10 cellular contexts compared by ENCODE assay signal in genomic region chr9:79581388-79581787, GRCh38. TPM values are rescaled to one million over a fixed set of nuclear protein-coding genes. Genes with fewer than 3 reads are reported as not detected.
DNase-seq lines count a peak whose midpoint lies in the region; ATAC-seq and TF ChIP-seq lines count a peak whose summit lies in the region.
"Had no signal": no experiment of that assay in that cellular context is flagged by ENCODE, and none has a peak within 500 bp of the region (broad histone marks: within the 10 kb centered on the region; RNA-seq: fewer than 3 reads in every experiment).

No MANE protein-coding gene starts in this region.

- peak overlapping the region; percentile 1; the same call in 1 of the 2 replicates for H2BK120ac ChIP-seq in IMR-90 (ENCODE audit: low read depth, low read length)

- H4K5ac ChIP-seq in IMR-90 (ENCODE audit: low read depth, low read length), result no peak overlapping the region

- no peak overlapping the region; the same call in 2 of the 3 replicates for H2BK15ac ChIP-seq in IMR-90 (ENCODE audit: low read depth, low read length)

- peak; percentile 2 for ATAC-seq in CD4-positive, alpha-beta T cell (ENCODE audit: poor library complexity)
- ATAC-seq in IMR-90 (ENCODE audit: low read depth) (peak; percentile 34), HG03175 (IDR thresholded peaks at IDR 0.05; ENCODE audit: unreplicated experiment) (no peak), GM18520 (IDR thresholded peaks at IDR 0.05; ENCODE audit: unreplicated experiment) (no peak)
- ATAC-seq in naive thymus-derived CD8-positive, alpha-beta T cell, result peak; percentile 3 to 10

- H3K4me2 ChIP-seq in IMR-90 (ENCODE audit: low read depth, low read length), result peak overlapping the region; percentile 46

- H4K8ac ChIP-seq in IMR-90 (ENCODE audit: low read depth in 2 of 2, low read length in 2 of 2), result peak overlapping the region in 1 of 2 experiments; percentile 42; a peak in 2 of 4 replicates

- in situ Hi-C loops in IMR-90 (cut with MboI; ENCODE audit: low sequenced_read_pairs), result no loop called here

- no peaks in the 10 kb centered on the region for H3K9me3 ChIP-seq in CD4-positive, alpha-beta T cell (ENCODE audit: control insufficient read depth, low read length)
- H3K9me3 ChIP-seq in IMR-90 (ENCODE audit: control insufficient read depth, insufficient read depth, low read length), result no peaks in the 10 kb centered on the region
- H3K9me3 ChIP-seq: tibial nerve had no signal

- dilution Hi-C loops in IMR-90 (cut with HindIII; ENCODE audit: low sequenced_read_pairs, unreplicated experiment), result no loop called here

- no peaks in the 10 kb centered on the region for H3K27me3 Mint-ChIP-seq in CD4-positive, alpha-beta T cell
- peaks cover 32% of the 10 kb centered on the region for H3K27me3 Mint-ChIP-seq in brain
- H3K27me3 Mint-ChIP-seq in naive thymus-derived CD8-positive, alpha-beta T cell, result no peaks in the 10 kb centered on the region

- no peaks in the 10 kb centered on the region for H3K9me3 Mint-ChIP-seq in CD4-positive, alpha-beta T cell
- H3K9me3 Mint-ChIP-seq in brain, result peaks cover 0 to 2% (median 0%) of the 10 kb centered on the region in 5 experiments
- H3K9me3 Mint-ChIP-seq in naive thymus-derived CD8-positive, alpha-beta T cell, result no peaks in the 10 kb centered on the region

- H3K4me3 Mint-ChIP-seq in CD4-positive, alpha-beta T cell, result peak overlapping the region; percentile 52
- peak overlapping the region in 3 of 5 experiments; percentile 5 to 30 (median 23) for H3K4me3 Mint-ChIP-seq in brain
- peak overlapping the region; percentile 53 to 78 (median 70) for H3K4me3 Mint-ChIP-seq in naive thymus-derived CD8-positive, alpha-beta T cell

- no peak for TF ChIP-seq RAD21 in IMR-90 (IDR thresholded peaks at IDR 0.05; ENCODE audit: low read length)

- peak overlapping the region; percentile 30; the same call in 1 of the 2 replicates for H2AK5ac ChIP-seq in IMR-90 (ENCODE audit: low read depth, low read length)

- DNase-seq in CD4-positive, alpha-beta T cell, result no peak
- peak; percentile 75 for DNase-seq in IMR-90
- DNase-seq in naive thymus-derived CD8-positive, alpha-beta T cell, result peak in 2 of 10 donors; percentile 30 to 31
- no peak for DNase-seq in lower leg skin (ENCODE audit: low spot score in 2 of 2)
- DNase-seq in RWPE1 (ENCODE audit: low spot score), result no peak
- DNase-seq: NCI-H446 had no signal

- no peak overlapping the region for H3K14ac ChIP-seq in IMR-90 (replicated peaks; ENCODE audit: low read depth, low read length)

- H3K18ac ChIP-seq in IMR-90 (ENCODE audit: low read depth, low read length), result peak overlapping the region; percentile 12; the same call in 1 of the 2 replicates

- H3K56ac ChIP-seq in IMR-90 (ENCODE audit: extremely low read depth, insufficient read depth, low read length), result no peak overlapping the region

- WGBS in IMR-90 (ENCODE audit: extremely low coverage in 2 of 2, insufficient read length in 1 of 2), 2 experiments, result no CpG with 5 or more reads among the region's 3 CpGs
- 54 to 58% methylated on average over 3 of the region's 3 CpGs for WGBS in lower leg skin, 2 donors

- no peak for TF ChIP-seq CTCF in CD4-positive, alpha-beta T cell (IDR thresholded peaks at IDR 0.05)
- no peak for TF ChIP-seq CTCF in IMR-90 (conservative IDR thresholded peaks at IDR 0.05; ENCODE audit: low read depth, low read length)
- no peak for TF ChIP-seq CTCF in brain (conservative IDR thresholded peaks at IDR 0.05)
- no peak for TF ChIP-seq CTCF in lower leg skin (IDR thresholded peaks at IDR 0.05)
- TF ChIP-seq CTCF in RWPE1 (conservative IDR thresholded peaks at IDR 0.05; ENCODE audit: low read depth), result no peak

- peaks cover 14% of the 10 kb centered on the region for H3K36me3 Mint-ChIP-seq in CD4-positive, alpha-beta T cell (ENCODE audit: low read depth)
- H3K36me3 Mint-ChIP-seq in brain, result peaks cover 58% of the 10 kb centered on the region
- peaks cover 0 to 27% (median 2%) of the 10 kb centered on the region in 3 donors for H3K36me3 Mint-ChIP-seq in naive thymus-derived CD8-positive, alpha-beta T cell

- TF ChIP-seq POLR2A in IMR-90 (IDR thresholded peaks at IDR 0.05; ENCODE audit: low read depth, low read length) (no peak), lower leg skin (IDR thresholded peaks at IDR 0.05) (no peak)

- 0 out of 2 replicates have a peak overlapping the region, but pooled peaks have one; percentile 14 for H4K91ac ChIP-seq in IMR-90 (ENCODE audit: insufficient read depth, low read depth, low read length)

- H3K9me1 ChIP-seq in IMR-90 (ENCODE audit: insufficient read depth, low read length), result peaks cover 10% of the 10 kb centered on the region

- intact Hi-C loops in CD4-positive, alpha-beta T cell (cut with DNase I, micrococcal nuclease), result no loop called here
- intact Hi-C loops in IMR-90 (cut with micrococcal nuclease) (no loop called here), lower leg skin (cut with DNase I; ENCODE audit: low total_unique reads) (no loop called here)

- CTCF ChIA-PET in CD4-positive, alpha-beta T cell (lab: Charles Lee), result interaction anchor here (0.9 kb wide), 1 partner anchor 11 kb away, joined by 3 read pairs; no protein-coding TSS in a partner anchor
- CTCF ChIA-PET in IMR-90 (lab: Yijun Ruan, JAX), result no interaction called here
- CTCF ChIA-PET in RWPE1 (lab: Yijun Ruan, JAX), result no interaction called here

- peaks cover 88% of the 10 kb centered on the region for H3K4me1 Mint-ChIP-seq in CD4-positive, alpha-beta T cell (ENCODE audit: low read depth)
- H3K4me1 Mint-ChIP-seq in brain, result peaks cover 84% of the 10 kb centered on the region
- peaks cover 49 to 95% (median 92%) of the 10 kb centered on the region in 4 donors for H3K4me1 Mint-ChIP-seq in naive thymus-derived CD8-positive, alpha-beta T cell

- peak overlapping the region; percentile 46; the same call in 1 of the 2 replicates for H3K4ac ChIP-seq in IMR-90 (ENCODE audit: low read depth, low read length)

- no peak overlapping the region for H3K4me3 ChIP-seq in IMR-90 (ENCODE audit: insufficient read depth, low read depth, low read length)
- no peak overlapping the region for H3K4me3 ChIP-seq in lower leg skin (ENCODE audit: low read depth, poor library complexity, severe bottlenecking)
- H3K4me3 ChIP-seq: tibial nerve had no signal

- peak overlapping the region; percentile 31 for H2BK5ac ChIP-seq in IMR-90 (ENCODE audit: low read depth, low read length, poor library complexity, severe bottlenecking)

- POLR2A ChIA-PET in CD4-positive, alpha-beta T cell (lab: Charles Lee), result interaction anchor here (1.0 to 7.8 kb wide), 7 partner anchors 8 to 302 kb away, joined by 3 to 132 read pairs (median 4); partner anchors contain the start of gene TLE4
- POLR2A ChIA-PET in IMR-90 (lab: Charles Lee; ENCODE audit: unreplicated experiment) (interaction anchor here (0.5 kb wide), 1 partner anchor 416 kb away, joined by 3 read pairs; no protein-coding TSS in a partner anchor), RWPE1 (lab: Yijun Ruan, JAX; ENCODE audit: low non-redundant PET) (no interaction called here)
- POLR2A ChIA-PET in naive thymus-derived CD8-positive, alpha-beta T cell (lab: Charles Lee), result interaction anchor here (1.7 to 8.6 kb wide), 2 partner anchors 8 to 10 kb away, joined by 8 to 75 read pairs; partner anchors contain the start of gene TLE4

- H2BK20ac ChIP-seq in IMR-90 (ENCODE audit: low read depth, low read length), result peak overlapping the region; percentile 16; the same call in 1 of the 2 replicates

- H3K27me3 ChIP-seq in CD4-positive, alpha-beta T cell (ENCODE audit: control insufficient read depth, insufficient read depth, low read length), result no peaks in the 10 kb centered on the region
- no peaks in the 10 kb centered on the region for H3K27me3 ChIP-seq in IMR-90 (ENCODE audit: control insufficient read depth, insufficient read depth, low read length)
- H3K27me3 ChIP-seq: tibial nerve had no signal

- H3K27ac Mint-ChIP-seq in CD4-positive, alpha-beta T cell, result peak overlapping the region; percentile 73
- peak overlapping the region in 2 of 5 experiments; percentile 7 to 45 for H3K27ac Mint-ChIP-seq in brain
- peak overlapping the region; percentile 70 to 95 (median 88) for H3K27ac Mint-ChIP-seq in naive thymus-derived CD8-positive, alpha-beta T cell

- H3K4me1 ChIP-seq in IMR-90 (ENCODE audit: control insufficient read depth, insufficient read depth, low read length), result peaks cover 13% of the 10 kb centered on the region

- H3K27ac ChIP-seq in CD4-positive, alpha-beta T cell (ENCODE audit: low read depth, low read length), result peak overlapping the region; percentile 18
- H3K27ac ChIP-seq in IMR-90 (ENCODE audit: insufficient read depth, low read length) (0 out of 2 replicates have a peak overlapping the region, but pooled peaks have one; percentile 12), RWPE1 (no peak overlapping the region)
- H3K27ac ChIP-seq: tibial nerve had no signal

- H2AFZ ChIP-seq in IMR-90 (replicated peaks; ENCODE audit: low read length, poor library complexity), result no peak overlapping the region

- H3K23ac ChIP-seq in IMR-90 (ENCODE audit: low read depth, low read length), result peak overlapping the region; percentile 3; the same call in 1 of the 2 replicates

- BruUV-seq in IMR-90 (replicated peaks; lab: Mats Ljungman, UMichigan), result no TSS peak

- peaks cover 3% of the 10 kb centered on the region for H3K36me3 ChIP-seq in IMR-90 (ENCODE audit: control insufficient read depth, insufficient read depth, low read length)
- H3K36me3 ChIP-seq: tibial nerve had no signal

- H4K20me1 ChIP-seq in IMR-90 (ENCODE audit: insufficient read depth, low read length), result peaks cover 27% of the 10 kb centered on the region; the same call in 1 of the 2 replicates

- H2AK9ac ChIP-seq in IMR-90 (replicated peaks; ENCODE audit: low read depth, low read length, poor library complexity), result peak overlapping the region; percentile 15

- peaks cover 30 to 74% of the 10 kb centered on the region in 2 experiments for H3K79me1 ChIP-seq in IMR-90 (ENCODE audit: low read depth in 1 of 2, low read length in 2 of 2)

- no peak overlapping the region for H3K9ac ChIP-seq in IMR-90 (ENCODE audit: low read depth, low read length)

TF ChIP-seq in IMR-90, 13 proteins besides CTCF, POLR2A, EP300 and RAD21 (continues in another document):
- no peak for TF ChIP-seq RFX5 (IDR thresholded peaks at IDR 0.05; ENCODE audit: low read depth, low read length)

RNA-seq across cellular contexts. Expression of gene TLE4, which starts 9.6 kb away (rescaled TPM):
- 100 to 1,000 TPM; 125 to 136 TPM for total RNA-seq in CD4-positive, alpha-beta T cell
- total RNA-seq in IMR-90 (2012; rRNA removed) (76.9 and 78.1 TPM in 2 replicates), lower leg skin (10 to 100 TPM; 46.8 to 97.9 (median 54.1) TPM)
- polyA plus RNA-seq in IMR-90 (2012; rRNA removed) (68.0 and 69.3 TPM in 2 replicates), brain (ENCODE audit: insufficient read depth, low read depth, low replicate concordance) (24.9 TPM)
- polyA plus RNA-seq in IMR-90 (2012; cell fraction: cytosol; rRNA removed), result 39.6 and 53.9 TPM in 2 replicates
- 105 and 128 TPM in 2 replicates for polyA plus RNA-seq in IMR-90 (2012; cell fraction: nucleus; rRNA removed; ENCODE audit: low replicate concordance)
- total RNA-seq in naive thymus-derived CD8-positive, alpha-beta T cell, result 100 to 1,000 TPM; 101 to 110 TPM
- polyA plus RNA-seq in naive thymus-derived CD8-positive, alpha-beta T cell, result 10 to 100 TPM; 25.3 to 37.8 (median 35.6) TPM

Comparison
In these comparisons a context has a peak if more than half of its experiments do, and no peak if none do; other contexts are left out.
1. ATAC-seq: peak in CD4-positive, alpha-beta T cell (single experiment), IMR-90 (single experiment) and naive thymus-derived CD8-positive, alpha-beta T cell (2 of 2); none in HG03175 (single experiment) and GM18520 (single experiment).
2. Peak in every context shown above with its lines, with median percentiles within 50 percentile points of each other: H3K4me3 Mint-ChIP-seq.